In the genomic region with DNA sequence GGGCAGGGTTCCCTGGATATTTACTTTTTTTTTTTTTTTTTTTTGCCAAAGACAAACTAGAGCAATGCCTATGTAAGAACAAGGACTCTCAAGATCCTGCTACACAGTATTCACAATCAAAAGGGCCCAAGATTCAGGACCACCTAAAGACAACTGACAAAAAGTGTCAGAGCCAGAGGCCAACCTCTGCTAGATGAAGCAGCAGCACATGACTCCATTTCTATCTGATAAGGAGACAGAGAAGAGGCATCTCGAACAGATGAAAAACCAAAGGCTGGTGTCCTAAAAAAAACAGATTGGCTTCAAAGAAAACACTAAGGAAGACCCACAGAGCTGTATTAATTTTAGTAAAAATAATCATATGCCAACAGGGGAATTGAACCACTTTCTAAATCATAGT, we compare ENCODE assay signal across 25 cellular contexts. TPM values are rescaled to one million over a fixed set of nuclear protein-coding genes. Genes with fewer than 3 reads are reported as not detected.
DNase-seq lines count a peak whose midpoint lies in the region; ATAC-seq and TF ChIP-seq lines count a peak whose summit lies in the region.
"Had no signal": no experiment of that assay in that cellular context is flagged by ENCODE, and none has a peak within 500 bp of the region (broad histone marks: within the 10 kb centered on the region; RNA-seq: fewer than 3 reads in every experiment).

No MANE protein-coding gene starts in this region.

- H3K27me3 ChIP-seq in neutrophil (no peaks in the 10 kb centered on the region), gastroesophageal sphincter (no peaks in the 10 kb centered on the region)

- H3K36me3 ChIP-seq in neutrophil (peaks cover 74% of the 10 kb centered on the region), gastroesophageal sphincter (peaks cover 0 to 65% of the 10 kb centered on the region in 2 donors)

- no peak for TF ChIP-seq EP300 in gastroesophageal sphincter (IDR thresholded peaks at IDR 0.05)

- no peak for DNase-seq in activated CD8-positive, alpha-beta memory T cell treated with anti-CD3 and anti-CD28 coated beads, Interleukin-2, amount 10 ng/mL, durations not matched to agents 7 days and 5 days
- DNase-seq in activated CD8-positive, alpha-beta memory T cell treated with anti-CD3 and anti-CD28 coated beads, Interleukin-2, amount 50 U/mL, for 4 hours: no peak
- no peak for DNase-seq in Calu3
- DNase-seq: 8988T; CD4-positive, alpha-beta memory T cell; DMS53; EL; KG1; NCI-H1436; NCI-H1930; NCI-H226; NCI-H524; NCI-H82; PC-3; SIG-M5 had no signal

- no peak for ATAC-seq in activated CD8-positive, alpha-beta memory T cell treated with anti-CD3 and anti-CD28 coated beads, Interleukin-2, amount 10 ng/mL, durations not matched to agents 7 days and 5 days
- ATAC-seq in activated T-helper 17 cell treated with anti-CD3 and anti-CD28 coated beads, Interleukin-2, amount 50 U/mL, for 72 hours (replicated peaks): no peak
- ATAC-seq in HG03469 (IDR thresholded peaks at IDR 0.05; ENCODE audit: unreplicated experiment) (no peak), HG03175 (IDR thresholded peaks at IDR 0.05; ENCODE audit: unreplicated experiment) (no peak), gastroesophageal sphincter (no peak)
- ATAC-seq: GM23338, HCT116, HepG2, PC-3 had no signal

- 100% methylated on average over 1 of the region's 1 CpG; no CpG with 5 or more reads in 1 of the 2 donors for WGBS in gastroesophageal sphincter (ENCODE audit: low coverage in 1 of 2), 2 donors

- intact Hi-C loops in Calu3 (cut with micrococcal nuclease; ENCODE audit: unreplicated experiment): no loop called here

- H3K4me1 ChIP-seq in neutrophil (ENCODE audit: control insufficient read depth in 1 of 2, insufficient read depth in 1 of 2, low read depth in 1 of 2, low read length in 1 of 2): peaks cover 30 to 32% of the 10 kb centered on the region in 2 experiments
- H3K4me1 ChIP-seq in gastroesophageal sphincter: no peaks in the 10 kb centered on the region

- H3K4me1 Mint-ChIP-seq in activated CD8-positive, alpha-beta memory T cell treated with anti-CD3 and anti-CD28 coated beads, Interleukin-2, amount 10 ng/mL, durations not matched to agents 7 days and 5 days: peaks cover 16% of the 10 kb centered on the region
- H3K4me1 Mint-ChIP-seq in Calu3 (ENCODE audit: low read depth, unreplicated experiment): peaks cover 5% of the 10 kb centered on the region
- peaks cover 33% of the 10 kb centered on the region for H3K4me1 Mint-ChIP-seq in activated T-helper 17 cell treated with anti-CD3 and anti-CD28 coated beads, Interleukin-2, amount 50 U/mL, for 72 hours
- H3K4me1 Mint-ChIP-seq: GM23338 had no signal

- H3K36me3 Mint-ChIP-seq in activated CD8-positive, alpha-beta memory T cell treated with anti-CD3 and anti-CD28 coated beads, Interleukin-2, amount 10 ng/mL, durations not matched to agents 7 days and 5 days: peaks cover 55% of the 10 kb centered on the region
- peaks cover 71% of the 10 kb centered on the region for H3K36me3 Mint-ChIP-seq in Calu3 (ENCODE audit: insufficient read depth, unreplicated experiment)
- H3K36me3 Mint-ChIP-seq in activated T-helper 17 cell treated with anti-CD3 and anti-CD28 coated beads, Interleukin-2, amount 50 U/mL, for 72 hours (ENCODE audit: low read depth): peaks cover 98% of the 10 kb centered on the region

- H3K27ac Mint-ChIP-seq in activated CD8-positive, alpha-beta memory T cell treated with anti-CD3 and anti-CD28 coated beads, Interleukin-2, amount 10 ng/mL, durations not matched to agents 7 days and 5 days: peak overlapping the region; percentile 55
- peak overlapping the region; percentile 12 for H3K27ac Mint-ChIP-seq in Calu3 (ENCODE audit: unreplicated experiment)
- peak overlapping the region; percentile 79 for H3K27ac Mint-ChIP-seq in activated T-helper 17 cell treated with anti-CD3 and anti-CD28 coated beads, Interleukin-2, amount 50 U/mL, for 72 hours
- H3K27ac Mint-ChIP-seq: GM23338 had no signal

- TF ChIP-seq POLR2A in gastroesophageal sphincter (IDR thresholded peaks at IDR 0.05): no peak

- H3K27me3 Mint-ChIP-seq in activated CD8-positive, alpha-beta memory T cell treated with anti-CD3 and anti-CD28 coated beads, Interleukin-2, amount 10 ng/mL, durations not matched to agents 7 days and 5 days: no peaks in the 10 kb centered on the region
- H3K27me3 Mint-ChIP-seq in Calu3 (ENCODE audit: unreplicated experiment): no peaks in the 10 kb centered on the region
- H3K27me3 Mint-ChIP-seq in activated T-helper 17 cell treated with anti-CD3 and anti-CD28 coated beads, Interleukin-2, amount 50 U/mL, for 72 hours: no peaks in the 10 kb centered on the region
- H3K27me3 Mint-ChIP-seq: CD4-positive, alpha-beta memory T cell had no signal

- H3K4me3 Mint-ChIP-seq in activated CD8-positive, alpha-beta memory T cell treated with anti-CD3 and anti-CD28 coated beads, Interleukin-2, amount 10 ng/mL, durations not matched to agents 7 days and 5 days: no peak overlapping the region
- H3K4me3 Mint-ChIP-seq in Calu3 (ENCODE audit: low read depth, unreplicated experiment): no peak overlapping the region
- peak overlapping the region; percentile 40 for H3K4me3 Mint-ChIP-seq in activated T-helper 17 cell treated with anti-CD3 and anti-CD28 coated beads, Interleukin-2, amount 50 U/mL, for 72 hours
- H3K4me3 Mint-ChIP-seq: GM23338 had no signal

- BruUV-seq in Calu3 (replicated peaks; lab: Mats Ljungman, UMichigan): no TSS peak

- CTCF ChIA-PET in activated CD8-positive, alpha-beta memory T cell treated with anti-CD3 and anti-CD28 coated beads, Interleukin-2, amount 10 ng/mL, durations not matched to agents 7 days and 5 days (lab: Charles Lee): interaction anchor here (0.5 to 1.1 kb wide), 4 partner anchors 10 to 152 kb away, joined by 3 to 5 read pairs (median 3); no protein-coding TSS in a partner anchor
- CTCF ChIA-PET in Calu3 (lab: Charles Lee): interaction anchor here (0.6 kb wide), 1 partner anchor 234 kb away, joined by 3 read pairs; no protein-coding TSS in a partner anchor

- H3K9me3 ChIP-seq in neutrophil (no peaks in the 10 kb centered on the region), gastroesophageal sphincter (no peaks in the 10 kb centered on the region)

- TF ChIP-seq CTCF in Calu3 (IDR thresholded peaks at IDR 0.05; ENCODE audit: unreplicated experiment) (no peak), neutrophil (IDR thresholded peaks at IDR 0.05) (no peak), gastroesophageal sphincter (IDR thresholded peaks at IDR 0.05) (no peak)

- H3K4me3 ChIP-seq in neutrophil (ENCODE audit: low read depth in 1 of 2, low read length in 1 of 2): no peak overlapping the region
- no peak overlapping the region for H3K4me3 ChIP-seq in gastroesophageal sphincter
- H3K4me3 ChIP-seq: GM12878, GM23338 had no signal

- H3K9me3 Mint-ChIP-seq in activated CD8-positive, alpha-beta memory T cell treated with anti-CD3 and anti-CD28 coated beads, Interleukin-2, amount 10 ng/mL, durations not matched to agents 7 days and 5 days (ENCODE audit: low read depth): no peaks in the 10 kb centered on the region
- no peaks in the 10 kb centered on the region for H3K9me3 Mint-ChIP-seq in Calu3 (ENCODE audit: low read depth, unreplicated experiment)
- no peaks in the 10 kb centered on the region for H3K9me3 Mint-ChIP-seq in activated T-helper 17 cell treated with anti-CD3 and anti-CD28 coated beads, Interleukin-2, amount 50 U/mL, for 72 hours
- H3K9me3 Mint-ChIP-seq: CD4-positive, alpha-beta memory T cell; GM23338 had no signal

- H3K27ac ChIP-seq in neutrophil (peak overlapping the region; percentile 88), gastroesophageal sphincter (no peak overlapping the region)
- H3K27ac ChIP-seq: RWPE1 had no signal

RNA-seq across cellular contexts. Expression of a gene that starts 20.0 kb away (rescaled TPM):
- 100 to 1,000 TPM in 1 of 2 experiments, 10 to 100 TPM in 1; 43.7 to 102 TPM for total RNA-seq in activated CD8-positive, alpha-beta memory T cell treated with anti-CD3 and anti-CD28 coated beads, Interleukin-2, amount 10 ng/mL, durations not matched to agents 7 days and 5 days
- total RNA-seq in Calu3 (2022) (89.8 and 107 TPM in 2 replicates), gastroesophageal sphincter (10 to 100 TPM; 38.8 to 64.0 (median 55.5) TPM)
- total RNA-seq in activated T-helper 17 cell treated with anti-CD3 and anti-CD28 coated beads, Interleukin-2, amount 50 U/mL, for 72 hours: 100 to 1,000 TPM; 101 to 124 TPM

Comparison
In these comparisons a context has a peak if more than half of its experiments do, and no peak if none do; other contexts are left out.
1. H3K27ac Mint-ChIP-seq: peak in every context shown above with its lines; median percentile 79 in activated T-helper 17 cell treated with anti-CD3 and anti-CD28 coated beads, Interleukin-2, amount 50 U/mL, for 72 hours; 55 in activated CD8-positive, alpha-beta memory T cell treated with anti-CD3 and anti-CD28 coated beads, Interleukin-2, amount 10 ng/mL, durations not matched to agents 7 days and 5 days; 12 in Calu3.